Comparison of ENCODE assay signal across 8 cellular contexts in the genomic region with DNA sequence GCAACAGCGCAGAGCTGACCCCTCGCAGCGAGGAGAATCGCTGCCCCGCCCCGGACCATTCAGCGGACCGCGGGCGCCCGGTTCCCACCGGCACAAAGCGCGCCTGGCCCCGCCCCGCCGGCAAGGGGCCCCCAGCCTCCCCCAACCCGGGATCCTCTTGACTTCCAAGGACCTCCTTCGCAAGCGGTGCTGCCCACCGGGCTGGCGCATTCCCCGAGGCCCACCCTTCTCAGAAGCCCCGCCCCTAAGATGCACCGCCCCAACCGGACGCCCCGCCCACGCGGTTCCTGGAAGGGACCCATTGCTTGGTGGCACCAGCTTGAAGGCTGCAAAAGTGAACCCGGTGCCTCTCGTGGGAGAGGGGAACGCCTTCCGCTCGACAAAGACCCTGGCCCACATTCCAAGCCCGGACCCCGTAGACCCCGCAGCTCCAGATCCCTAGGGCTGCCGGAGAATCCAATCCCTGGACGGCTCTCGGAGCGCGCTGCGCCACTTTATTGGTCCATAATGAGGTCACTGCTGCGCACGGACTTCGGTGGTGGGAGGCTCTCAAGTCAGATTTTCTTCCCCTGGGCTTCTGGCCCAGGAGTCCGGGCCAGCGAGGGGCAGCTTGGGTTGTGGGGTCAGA. TPM values are rescaled to one million over a fixed set of nuclear protein-coding genes. Genes with fewer than 3 reads are reported as not detected.
DNase-seq lines count a peak whose midpoint lies in the region; ATAC-seq lines count a peak whose summit lies in the region.

No MANE protein-coding gene starts in this region.

- peak; percentile 18 for ATAC-seq in HG03045 (IDR thresholded peaks at IDR 0.05; ENCODE audit: unreplicated experiment)
- ATAC-seq in GM19467 (IDR thresholded peaks at IDR 0.05; ENCODE audit: unreplicated experiment): no peak
- no peak for ATAC-seq in GM21367 (IDR thresholded peaks at IDR 0.05; ENCODE audit: unreplicated experiment)

- H3K4me3 ChIP-seq in BLaER1 treated with 17β-estradiol and CSF1 and Interleukin-3, amounts not matched to agents 10 nM and 100 nM: no peak overlapping the region
- H3K4me3 ChIP-seq in SJCRH30: no peak overlapping the region

- no peaks in the 10 kb centered on the region for H3K36me3 ChIP-seq in BLaER1 treated with 17β-estradiol and CSF1 and Interleukin-3, amounts not matched to agents 10 nM and 100 nM
- H3K36me3 ChIP-seq in SJCRH30: no peaks in the 10 kb centered on the region

- H3K9me3 ChIP-seq in BLaER1 treated with 17β-estradiol and CSF1 and Interleukin-3, amounts not matched to agents 10 nM and 100 nM (replicated peaks in 1 of 11): no peaks in the 10 kb centered on the region
- H3K9me3 ChIP-seq in SJCRH30 (replicated peaks): no peaks in the 10 kb centered on the region

- H3K27me3 ChIP-seq in BLaER1 treated with 17β-estradiol and CSF1 and Interleukin-3, amounts not matched to agents 10 nM and 100 nM: peaks cover 79 to 98% (median 89%) of the 10 kb centered on the region in 11 experiments
- H3K27me3 ChIP-seq in SJCRH30: peaks cover 17% of the 10 kb centered on the region; the same call in 1 of the 2 replicates

- H3K27ac ChIP-seq in BLaER1 treated with 17β-estradiol and CSF1 and Interleukin-3, amounts not matched to agents 10 nM and 100 nM: no peak overlapping the region
- H3K27ac ChIP-seq in SJCRH30: no peak overlapping the region

- no peak overlapping the region for H3K9ac ChIP-seq in BLaER1 treated with 17β-estradiol and CSF1 and Interleukin-3, amounts not matched to agents 10 nM and 100 nM

- peak overlapping the region; percentile 55 to 94 (median 76) for H3K4me2 ChIP-seq in BLaER1 treated with 17β-estradiol and CSF1 and Interleukin-3, amounts not matched to agents 10 nM and 100 nM

- DNase-seq in SJCRH30 (peak; percentile 46 to 48), cerebellar cortex (ENCODE audit: low spot score) (peak; percentile 61), OCI-M2 (lab: John Stamatoyannopoulos, UW; ENCODE audit: unreplicated experiment) (no peak)
- peak; percentile 72 for DNase-seq in stimulated activated CD4-positive, alpha-beta T cell treated with anti-CD3 and anti-CD28 coated beads, Interleukin-15, amount 100 ng/mL, for 24 hours

- peaks cover 0 to 91% (median 61%) of the 10 kb centered on the region in 11 experiments; a peak in 19 of 22 replicates for H4K20me1 ChIP-seq in BLaER1 treated with 17β-estradiol and CSF1 and Interleukin-3, amounts not matched to agents 10 nM and 100 nM

- H3K4me1 ChIP-seq in BLaER1 treated with 17β-estradiol and CSF1 and Interleukin-3, amounts not matched to agents 10 nM and 100 nM: peaks cover 42 to 91% (median 75%) of the 10 kb centered on the region in 10 experiments
- H3K4me1 ChIP-seq in SJCRH30: peaks cover 4% of the 10 kb centered on the region

RNA-seq across cellular contexts. Expression of gene HES3, which starts 2.0 kb away (rescaled TPM):
- not detected in 2 replicates for total RNA-seq in SJCRH30 (2014; rRNA removed; shearing (Covaris generic))

RNA-seq across cellular contexts. Expression of gene ICMT, which starts 10.2 kb away (rescaled TPM):
- 109 and 111 TPM in 2 replicates for total RNA-seq in SJCRH30 (2014; rRNA removed; shearing (Covaris generic))

RNA-seq across cellular contexts. Expression of gene GPR153, which starts 14.9 kb away (rescaled TPM):
- total RNA-seq in SJCRH30 (2014; rRNA removed; shearing (Covaris generic)): 58.2 and 61.3 TPM in 2 replicates

RNA-seq across cellular contexts. Expression of gene RNF207, which starts 40.1 kb away (rescaled TPM):
- not detected in 2 replicates for total RNA-seq in SJCRH30 (2014; rRNA removed; shearing (Covaris generic))

RNA-seq across cellular contexts. Expression of gene RPL22, which starts 46.6 kb away (rescaled TPM):
- total RNA-seq in SJCRH30 (2014; rRNA removed; shearing (Covaris generic)): 606 and 680 TPM in 2 replicates
